16 cellular contexts compared by ENCODE assay signal in the genomic region with DNA sequence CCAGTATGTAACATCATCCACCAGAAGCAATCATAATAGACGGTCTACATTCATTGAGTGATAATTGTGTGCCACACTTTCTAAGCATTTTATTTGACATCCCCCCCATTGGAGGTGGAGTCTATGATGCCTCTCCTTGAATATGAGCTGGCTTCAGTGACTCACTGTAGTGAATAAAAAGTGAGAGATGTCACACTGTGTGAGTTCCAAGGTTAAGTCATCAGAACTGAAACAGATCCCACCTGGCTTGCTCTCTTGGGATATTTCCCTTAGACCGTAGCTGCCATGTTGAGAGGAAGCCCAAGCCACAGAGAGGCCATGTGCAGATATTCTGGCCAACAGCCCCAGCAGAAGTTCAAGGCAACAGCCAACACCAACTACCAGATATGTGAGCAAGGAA. TPM values are rescaled to one million over a fixed set of nuclear protein-coding genes. Genes with fewer than 3 reads are reported as not detected.
A peak's percentile ranks its signal among the peaks of the same experiment; 100 is the strongest.
DNase-seq lines count a peak whose midpoint lies in the region; ATAC-seq, FAIRE-seq and TF ChIP-seq lines count a peak whose summit lies in the region.
"Had no signal": no experiment of that assay in that cellular context is flagged by ENCODE, and none has a peak within 500 bp of the region (broad histone marks: within the 10 kb centered on the region; RNA-seq: fewer than 3 reads in every experiment).

No MANE protein-coding gene starts in this region.

- H3K9me2 ChIP-seq in GM23338 (ENCODE audit: insufficient read depth): no peaks in the 10 kb centered on the region

- no peak for DNase-seq in activated naive CD4-positive, alpha-beta T cell treated with anti-CD3 and anti-CD28 coated beads, Interleukin-2, amount 50 U/mL, for 72 hours (ENCODE audit: low spot score in 2 of 2)
- DNase-seq in activated naive CD4-positive, alpha-beta T cell (lab: John Stamatoyannopoulos, UW): no peak
- DNase-seq in NCI-H69 (lab: John Stamatoyannopoulos, UW): peak; percentile 60
- DNase-seq in bronchial epithelial cell (ENCODE audit: low read depth): peak; percentile 39
- DNase-seq in SKM-1 treated with dmso at 0.1 percent for 144 hours (lab: John Stamatoyannopoulos, UW; ENCODE audit: unreplicated experiment): no peak
- no peak for DNase-seq in GM23338 (ENCODE audit: low spot score)
- DNase-seq in endothelial cell (ENCODE audit: low spot score): no peak
- DNase-seq: CD4-positive, CD25-positive, alpha-beta regulatory T cell; DMS79; KG1; MM.1S; NCI-H1930; NCI-H524 had no signal

- H3K4me2 ChIP-seq in GM23338: no peak overlapping the region

- H2AFZ ChIP-seq in GM23338: no peak overlapping the region

- no peak overlapping the region for H3K27ac ChIP-seq in GM23338 (ENCODE audit: low read depth)

- no peaks in the 10 kb centered on the region for H3K79me2 ChIP-seq in GM23338 (replicated peaks; ENCODE audit: insufficient read depth)

- H3K4me3 Mint-ChIP-seq in GM23338: no peak overlapping the region
- H3K4me3 Mint-ChIP-seq in endothelial cell (ENCODE audit: unreplicated experiment): no peak overlapping the region
- H3K4me3 Mint-ChIP-seq: CD4-positive, CD25-positive, alpha-beta regulatory T cell had no signal

- peak; percentile 47 to 55 for ATAC-seq in activated naive CD4-positive, alpha-beta T cell treated with anti-CD3 and anti-CD28 coated beads, Interleukin-2, amount 50 U/mL, for 72 hours
- ATAC-seq in GM23338: no peak

- H3K4me3 ChIP-seq in bronchial epithelial cell (ENCODE audit: low read depth, low read length): no peak overlapping the region
- H3K4me3 ChIP-seq in GM23338: no peak overlapping the region

- peaks cover 4 to 7% of the 10 kb centered on the region in 2 donors for H3K9me3 Mint-ChIP-seq in activated naive CD4-positive, alpha-beta T cell treated with anti-CD3 and anti-CD28 coated beads, Interleukin-2, amount 50 U/mL, for 72 hours
- H3K9me3 Mint-ChIP-seq in GM23338 (no peaks in the 10 kb centered on the region; the same call in 2 of the 3 replicates), endothelial cell (ENCODE audit: unreplicated experiment) (no peaks in the 10 kb centered on the region)
- H3K9me3 Mint-ChIP-seq: CD4-positive, CD25-positive, alpha-beta regulatory T cell had no signal

- H4K20me1 ChIP-seq in GM23338 (replicated peaks; ENCODE audit: insufficient read depth): no peaks in the 10 kb centered on the region

- FAIRE-seq in bronchial epithelial cell (lab: Jason Lieb, UNC): no peak
- FAIRE-seq: G401.6, GM19239, H1 had no signal

- H3K27me3 ChIP-seq in bronchial epithelial cell (ENCODE audit: control insufficient read depth, insufficient read depth, low read length) (no peaks in the 10 kb centered on the region), GM23338 (ENCODE audit: insufficient read depth) (no peaks in the 10 kb centered on the region)

- no peak for TF ChIP-seq CTCF in bronchial epithelial cell (IDR thresholded peaks at IDR 0.05; ENCODE audit: insufficient read depth, low read length, severe bottlenecking)
- TF ChIP-seq CTCF in GM23338 (conservative IDR thresholded peaks at IDR 0.05; ENCODE audit: low read depth in 2 of 2): no peak
- TF ChIP-seq CTCF in endothelial cell (IDR thresholded peaks at IDR 0.05; ENCODE audit: unreplicated experiment): no peak

- H3F3A ChIP-seq in GM23338 (replicated peaks; ENCODE audit: low read depth): peaks cover 17% of the 10 kb centered on the region; the same call in 1 of the 2 replicates

- peaks cover 5 to 11% of the 10 kb centered on the region in 2 donors for H3K36me3 Mint-ChIP-seq in activated naive CD4-positive, alpha-beta T cell treated with anti-CD3 and anti-CD28 coated beads, Interleukin-2, amount 50 U/mL, for 72 hours
- H3K36me3 Mint-ChIP-seq in GM23338 (ENCODE audit: low read depth) (peaks cover 3% of the 10 kb centered on the region; the same call in 1 of the 3 replicates), endothelial cell (ENCODE audit: low read depth, unreplicated experiment) (no peaks in the 10 kb centered on the region)

- H3K4me1 Mint-ChIP-seq in GM23338 (peaks cover 9% of the 10 kb centered on the region; the same call in 2 of the 3 replicates), endothelial cell (ENCODE audit: unreplicated experiment) (no peaks in the 10 kb centered on the region)

- peak overlapping the region in 1 of 2 donors; percentile 10 for H3K27ac Mint-ChIP-seq in activated naive CD4-positive, alpha-beta T cell treated with anti-CD3 and anti-CD28 coated beads, Interleukin-2, amount 50 U/mL, for 72 hours
- H3K27ac Mint-ChIP-seq in GM23338 (no peak overlapping the region), endothelial cell (ENCODE audit: unreplicated experiment) (no peak overlapping the region)

- H3K4me1 ChIP-seq in GM23338 (ENCODE audit: insufficient read depth): peaks cover 4% of the 10 kb centered on the region; the same call in 1 of the 2 replicates

- H3K36me3 ChIP-seq in bronchial epithelial cell (ENCODE audit: control insufficient read depth, insufficient read depth, low read length) (no peaks in the 10 kb centered on the region), GM23338 (ENCODE audit: insufficient read depth) (no peaks in the 10 kb centered on the region)

- H3K27me3 Mint-ChIP-seq in GM23338 (ENCODE audit: insufficient read depth, low read depth, poor library complexity) (peaks cover 18% of the 10 kb centered on the region), endothelial cell (ENCODE audit: unreplicated experiment) (peaks cover 7% of the 10 kb centered on the region)

TF ChIP-seq in GM23338, 12 proteins besides CTCF, POLR2A, EP300 and RAD21 (continues in another document):
- TF ChIP-seq NANOG (IDR thresholded peaks at IDR 0.05; ENCODE audit: borderline replicate concordance): no peak
- TF ChIP-seq EZH2 (IDR thresholded peaks at IDR 0.05; ENCODE audit: low read depth, unreplicated experiment): no peak
- TF ChIP-seq CREB1 (CRISPR knock-in tag; IDR thresholded peaks at IDR 0.05; ENCODE audit: low read depth): no peak
- TF ChIP-seq EZH2phosphoT487 (IDR thresholded peaks at IDR 0.05; ENCODE audit: unreplicated experiment): no peak

RNA-seq across cellular contexts. Expression of gene RTBDN, which starts 12.6 kb away (rescaled TPM):
- not detected for total RNA-seq in activated naive CD4-positive, alpha-beta T cell treated with anti-CD3 and anti-CD28 coated beads, Interleukin-2, amount 50 U/mL, for 72 hours
- total RNA-seq in bronchial epithelial cell (not detected in 2 replicates), endothelial cell (ENCODE audit: unreplicated experiment) (not detected)
- total RNA-seq in GM23338 (2014; rRNA removed; shearing (Covaris generic)): 3.3 and 4.1 TPM in 2 replicates
- polyA plus RNA-seq in GM23338 (2016; fragmentation: Nextera tagmentation; extraction: Ambion mirVana): 4.4 and 4.6 TPM in 2 replicates
- total RNA-seq: CD4-positive, CD25-positive, alpha-beta regulatory T cell had no signal
- polyA plus RNA-seq: CD4-positive, CD25-positive, alpha-beta regulatory T cell had no signal

RNA-seq across cellular contexts. Expression of gene RNASEH2A, which starts 15.4 kb away (rescaled TPM):
- 10 to 100 TPM; 37.0 to 41.4 TPM for total RNA-seq in activated naive CD4-positive, alpha-beta T cell treated with anti-CD3 and anti-CD28 coated beads, Interleukin-2, amount 50 U/mL, for 72 hours
- total RNA-seq in bronchial epithelial cell: 11.1 and 12.9 TPM in 2 replicates
- total RNA-seq in GM23338 (2014; rRNA removed; shearing (Covaris generic)): 62.6 and 68.2 TPM in 2 replicates
- polyA plus RNA-seq in GM23338 (2016; fragmentation: Nextera tagmentation; extraction: Ambion mirVana): 39.4 and 40.5 TPM in 2 replicates
- total RNA-seq in endothelial cell (ENCODE audit: unreplicated experiment): 26.9 TPM

RNA-seq across cellular contexts. Expression of gene MAST1, which starts 16.6 kb away (rescaled TPM):
- 1 to 10 TPM in 1 of 2 donors, under 1 TPM in 1; 0.77 to 4.6 TPM for total RNA-seq in activated naive CD4-positive, alpha-beta T cell treated with anti-CD3 and anti-CD28 coated beads, Interleukin-2, amount 50 U/mL, for 72 hours
- total RNA-seq in bronchial epithelial cell (0.26 and 0.38 TPM in 2 replicates), endothelial cell (ENCODE audit: unreplicated experiment) (4.1 TPM)
- 13.4 and 19.9 TPM in 2 replicates for total RNA-seq in GM23338 (2014; rRNA removed; shearing (Covaris generic))
- 8.9 and 13.9 TPM in 2 replicates for polyA plus RNA-seq in GM23338 (2016; fragmentation: Nextera tagmentation; extraction: Ambion mirVana)

RNA-seq across cellular contexts. Expression of gene THSD8, which starts 19.9 kb away (rescaled TPM):
- 10 to 100 TPM; 39.4 to 42.7 TPM for total RNA-seq in activated naive CD4-positive, alpha-beta T cell treated with anti-CD3 and anti-CD28 coated beads, Interleukin-2, amount 50 U/mL, for 72 hours
- total RNA-seq in bronchial epithelial cell (not detected in 2 replicates), endothelial cell (ENCODE audit: unreplicated experiment) (14.2 TPM)
- total RNA-seq in GM23338 (2014; rRNA removed; shearing (Covaris generic)): 0.38 TPM in 1 of 2 replicates, not detected in the other
- polyA plus RNA-seq in GM23338 (2016; fragmentation: Nextera tagmentation; extraction: Ambion mirVana): 38.5 and 42.2 TPM in 2 replicates

RNA-seq across cellular contexts. Expression of gene PRDX2, which starts 20.2 kb away (rescaled TPM):
- total RNA-seq in activated naive CD4-positive, alpha-beta T cell treated with anti-CD3 and anti-CD28 coated beads, Interleukin-2, amount 50 U/mL, for 72 hours: 100 to 1,000 TPM; 317 to 357 TPM
- total RNA-seq in bronchial epithelial cell (148 and 157 TPM in 2 replicates), endothelial cell (ENCODE audit: unreplicated experiment) (215 TPM)
- 465 and 486 TPM in 2 replicates for total RNA-seq in GM23338 (2014; rRNA removed; shearing (Covaris generic))
- 314 and 346 TPM in 2 replicates for polyA plus RNA-seq in GM23338 (2016; fragmentation: Nextera tagmentation; extraction: Ambion mirVana)

Comparison
In these comparisons a context has a peak if more than half of its experiments do, and no peak if none do; other contexts are left out.
1. DNase-seq: peak in NCI-H69 (single experiment) and bronchial epithelial cell (single experiment); none in activated naive CD4-positive, alpha-beta T cell treated with anti-CD3 and anti-CD28 coated beads, Interleukin-2, amount 50 U/mL, for 72 hours (0 of 2), activated naive CD4-positive, alpha-beta T cell (0 of 4), SKM-1 treated with dmso at 0.1 percent for 144 hours (single experiment), GM23338 (single experiment) and endothelial cell (single experiment).